ENCODE assay signal across 1 cellular context in genomic region chr1:61332796-61333195, GRCh38.
TF ChIP-seq lines count a peak whose summit lies in the region.

No MANE protein-coding gene starts in this region.

TF ChIP-seq in GM12878, 131 proteins besides CTCF, POLR2A, EP300 and RAD21 (continued from another document):
- no peak for TF ChIP-seq EZH2 (IDR thresholded peaks at IDR 0.05; ENCODE audit: borderline replicate concordance, control insufficient read depth, low read depth, low read length)
- no peak for TF ChIP-seq FOXM1 (IDR thresholded peaks at IDR 0.05; ENCODE audit: low read depth, low read length)
- TF ChIP-seq, protein P1, sequence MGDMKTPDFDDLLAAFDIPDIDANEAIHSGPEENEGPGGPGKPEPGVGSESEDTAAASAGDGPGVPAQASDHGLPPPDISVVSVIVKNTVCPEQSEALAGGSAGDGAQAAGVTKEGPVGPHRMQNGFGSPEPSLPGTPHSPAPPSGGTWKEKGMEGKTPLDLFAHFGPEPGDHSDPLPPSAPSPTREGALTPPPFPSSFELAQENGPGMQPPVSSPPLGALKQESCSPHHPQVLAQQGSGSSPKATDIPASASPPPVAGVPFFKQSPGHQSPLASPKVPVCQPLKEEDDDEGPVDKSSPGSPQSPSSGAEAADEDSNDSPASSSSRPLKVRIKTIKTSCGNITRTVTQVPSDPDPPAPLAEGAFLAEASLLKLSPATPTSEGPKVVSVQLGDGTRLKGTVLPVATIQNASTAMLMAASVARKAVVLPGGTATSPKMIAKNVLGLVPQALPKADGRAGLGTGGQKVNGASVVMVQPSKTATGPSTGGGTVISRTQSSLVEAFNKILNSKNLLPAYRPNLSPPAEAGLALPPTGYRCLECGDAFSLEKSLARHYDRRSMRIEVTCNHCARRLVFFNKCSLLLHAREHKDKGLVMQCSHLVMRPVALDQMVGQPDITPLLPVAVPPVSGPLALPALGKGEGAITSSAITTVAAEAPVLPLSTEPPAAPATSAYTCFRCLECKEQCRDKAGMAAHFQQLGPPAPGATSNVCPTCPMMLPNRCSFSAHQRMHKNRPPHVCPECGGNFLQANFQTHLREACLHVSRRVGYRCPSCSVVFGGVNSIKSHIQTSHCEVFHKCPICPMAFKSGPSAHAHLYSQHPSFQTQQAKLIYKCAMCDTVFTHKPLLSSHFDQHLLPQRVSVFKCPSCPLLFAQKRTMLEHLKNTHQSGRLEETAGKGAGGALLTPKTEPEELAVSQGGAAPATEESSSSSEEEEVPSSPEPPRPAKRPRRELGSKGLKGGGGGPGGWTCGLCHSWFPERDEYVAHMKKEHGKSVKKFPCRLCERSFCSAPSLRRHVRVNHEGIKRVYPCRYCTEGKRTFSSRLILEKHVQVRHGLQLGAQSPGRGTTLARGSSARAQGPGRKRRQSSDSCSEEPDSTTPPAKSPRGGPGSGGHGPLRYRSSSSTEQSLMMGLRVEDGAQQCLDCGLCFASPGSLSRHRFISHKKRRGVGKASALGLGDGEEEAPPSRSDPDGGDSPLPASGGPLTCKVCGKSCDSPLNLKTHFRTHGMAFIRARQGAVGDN (IDR thresholded peaks at IDR 0.05) = no peak
- TF ChIP-seq NRF1 (conservative IDR thresholded peaks at IDR 0.05; ENCODE audit: low read depth, low read length) = no peak
- no peak for TF ChIP-seq FOXK2 (IDR thresholded peaks at IDR 0.05)
- no peak for TF ChIP-seq IKZF2 (IDR thresholded peaks at IDR 0.05)
- peak; percentile 94 for TF ChIP-seq TCF7 (IDR thresholded peaks at IDR 0.05; ENCODE audit: borderline replicate concordance)
- TF ChIP-seq IRF4 (IDR thresholded peaks at IDR 0.05; ENCODE audit: low read depth, low read length) = peak; percentile 65; the same call in 1 of the 2 replicates
- TF ChIP-seq ZZZ3 (IDR thresholded peaks at IDR 0.05; ENCODE audit: control insufficient read depth, insufficient read length, low read depth) = no peak
- TF ChIP-seq JUNB (IDR thresholded peaks at IDR 0.05) = peak; percentile 69
- TF ChIP-seq BCL11A (IDR thresholded peaks at IDR 0.05; ENCODE audit: low read depth, low read length) = peak; percentile 29; the same call in 1 of the 2 replicates
- no peak for TF ChIP-seq STAT3 (IDR thresholded peaks at IDR 0.05; ENCODE audit: low read depth, low read length)
- TF ChIP-seq, protein P2, sequence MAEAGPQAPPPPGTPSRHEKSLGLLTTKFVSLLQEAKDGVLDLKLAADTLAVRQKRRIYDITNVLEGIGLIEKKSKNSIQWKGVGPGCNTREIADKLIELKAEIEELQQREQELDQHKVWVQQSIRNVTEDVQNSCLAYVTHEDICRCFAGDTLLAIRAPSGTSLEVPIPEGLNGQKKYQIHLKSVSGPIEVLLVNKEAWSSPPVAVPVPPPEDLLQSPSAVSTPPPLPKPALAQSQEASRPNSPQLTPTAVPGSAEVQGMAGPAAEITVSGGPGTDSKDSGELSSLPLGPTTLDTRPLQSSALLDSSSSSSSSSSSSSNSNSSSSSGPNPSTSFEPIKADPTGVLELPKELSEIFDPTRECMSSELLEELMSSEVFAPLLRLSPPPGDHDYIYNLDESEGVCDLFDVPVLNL (IDR thresholded peaks at IDR 0.05; ENCODE audit: low read depth, low read length) = no peak
- TF ChIP-seq CHD4 (IDR thresholded peaks at IDR 0.05) = no peak
- peak; percentile 58; the same call in 1 of the 2 replicates for TF ChIP-seq RUNX3 (IDR thresholded peaks at IDR 0.05; ENCODE audit: low read length)
- TF ChIP-seq ZNF384 (IDR thresholded peaks at IDR 0.05; ENCODE audit: borderline replicate concordance, low read depth, low read length) = no peak
- TF ChIP-seq GABPA (IDR thresholded peaks at IDR 0.05; ENCODE audit: low read depth) = 0 out of 2 replicates have a peak, but pooled peaks have one; percentile 13
- no peak for TF ChIP-seq USF2 (IDR thresholded peaks at IDR 0.05; ENCODE audit: borderline replicate concordance, low read depth, low read length)
- no peak for TF ChIP-seq NR2F1 (conservative IDR thresholded peaks at IDR 0.05)
- no peak for TF ChIP-seq BMI1 (IDR thresholded peaks at IDR 0.05; ENCODE audit: borderline replicate concordance)
- TF ChIP-seq PKNOX1 (IDR thresholded peaks at IDR 0.05) = peak; percentile 50
- TF ChIP-seq SMAD5 (IDR thresholded peaks at IDR 0.05; ENCODE audit: low read depth) = no peak
- no peak for TF ChIP-seq POLR2AphosphoS2 (IDR thresholded peaks at IDR 0.05; ENCODE audit: low read depth, low read length)
- no peak for TF ChIP-seq STAT1 (conservative IDR thresholded peaks at IDR 0.05)
- no peak for TF ChIP-seq ZSCAN29 (IDR thresholded peaks at IDR 0.05)
- no peak for TF ChIP-seq RCOR1 (conservative IDR thresholded peaks at IDR 0.05; ENCODE audit: low read depth, low read length)
- TF ChIP-seq SREBF2 (IDR thresholded peaks at IDR 0.05; ENCODE audit: low read length) = no peak
- TF ChIP-seq CREM (IDR thresholded peaks at IDR 0.05; ENCODE audit: low read depth) = 0 out of 2 replicates have a peak, but pooled peaks have one; percentile 17
- TF ChIP-seq IRF3 (IDR thresholded peaks at IDR 0.05) = no peak
- TF ChIP-seq SUZ12 (IDR thresholded peaks at IDR 0.05; ENCODE audit: unreplicated experiment) = no peak
- TF ChIP-seq SP1 (IDR thresholded peaks at IDR 0.05; ENCODE audit: low read depth, low read length) = no peak
- TF ChIP-seq, protein P3, sequence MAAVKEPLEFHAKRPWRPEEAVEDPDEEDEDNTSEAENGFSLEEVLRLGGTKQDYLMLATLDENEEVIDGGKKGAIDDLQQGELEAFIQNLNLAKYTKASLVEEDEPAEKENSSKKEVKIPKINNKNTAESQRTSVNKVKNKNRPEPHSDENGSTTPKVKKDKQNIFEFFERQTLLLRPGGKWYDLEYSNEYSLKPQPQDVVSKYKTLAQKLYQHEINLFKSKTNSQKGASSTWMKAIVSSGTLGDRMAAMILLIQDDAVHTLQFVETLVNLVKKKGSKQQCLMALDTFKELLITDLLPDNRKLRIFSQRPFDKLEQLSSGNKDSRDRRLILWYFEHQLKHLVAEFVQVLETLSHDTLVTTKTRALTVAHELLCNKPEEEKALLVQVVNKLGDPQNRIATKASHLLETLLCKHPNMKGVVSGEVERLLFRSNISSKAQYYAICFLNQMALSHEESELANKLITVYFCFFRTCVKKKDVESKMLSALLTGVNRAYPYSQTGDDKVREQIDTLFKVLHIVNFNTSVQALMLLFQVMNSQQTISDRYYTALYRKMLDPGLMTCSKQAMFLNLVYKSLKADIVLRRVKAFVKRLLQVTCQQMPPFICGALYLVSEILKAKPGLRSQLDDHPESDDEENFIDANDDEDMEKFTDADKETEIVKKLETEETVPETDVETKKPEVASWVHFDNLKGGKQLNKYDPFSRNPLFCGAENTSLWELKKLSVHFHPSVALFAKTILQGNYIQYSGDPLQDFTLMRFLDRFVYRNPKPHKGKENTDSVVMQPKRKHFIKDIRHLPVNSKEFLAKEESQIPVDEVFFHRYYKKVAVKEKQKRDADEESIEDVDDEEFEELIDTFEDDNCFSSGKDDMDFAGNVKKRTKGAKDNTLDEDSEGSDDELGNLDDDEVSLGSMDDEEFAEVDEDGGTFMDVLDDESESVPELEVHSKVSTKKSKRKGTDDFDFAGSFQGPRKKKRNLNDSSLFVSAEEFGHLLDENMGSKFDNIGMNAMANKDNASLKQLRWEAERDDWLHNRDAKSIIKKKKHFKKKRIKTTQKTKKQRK (IDR thresholded peaks at IDR 0.05; ENCODE audit: low read depth, low read length) = no peak
- no peak for TF ChIP-seq SKIL (IDR thresholded peaks at IDR 0.05; ENCODE audit: low read depth, poor library complexity, severe bottlenecking)
- no peak for TF ChIP-seq EED (IDR thresholded peaks at IDR 0.05; ENCODE audit: low read depth)
- no peak for TF ChIP-seq MXI1 (IDR thresholded peaks at IDR 0.05; ENCODE audit: low read depth, low read length)
- no peak; a peak in 1 of 4 replicates for TF ChIP-seq BHLHE40 (IDR thresholded peaks at IDR 0.05; ENCODE audit: borderline replicate concordance in 1 of 2, low read depth in 2 of 2, low read length in 1 of 2)
- TF ChIP-seq SIN3A (IDR thresholded peaks at IDR 0.05; ENCODE audit: low read depth, low read length) = no peak
- no peak for TF ChIP-seq SRF (IDR thresholded peaks at IDR 0.05; ENCODE audit: low read depth in 2 of 2, low read length in 2 of 2)
- TF ChIP-seq ATF7 (IDR thresholded peaks at IDR 0.05; ENCODE audit: low read depth) = 0 out of 2 replicates have a peak, but pooled peaks have one; percentile 16
- no peak for TF ChIP-seq CREB1 (IDR thresholded peaks at IDR 0.05; ENCODE audit: low read depth)
- no peak for TF ChIP-seq CBX3 (IDR thresholded peaks at IDR 0.05; ENCODE audit: borderline replicate concordance, low read depth)
- no peak for TF ChIP-seq PBX3 (IDR thresholded peaks at IDR 0.05; ENCODE audit: insufficient replicate concordance, low read depth, low read length)
- no peak for TF ChIP-seq RFX5 (IDR thresholded peaks at IDR 0.05; ENCODE audit: low read depth, low read length)
- TF ChIP-seq, protein P4, sequence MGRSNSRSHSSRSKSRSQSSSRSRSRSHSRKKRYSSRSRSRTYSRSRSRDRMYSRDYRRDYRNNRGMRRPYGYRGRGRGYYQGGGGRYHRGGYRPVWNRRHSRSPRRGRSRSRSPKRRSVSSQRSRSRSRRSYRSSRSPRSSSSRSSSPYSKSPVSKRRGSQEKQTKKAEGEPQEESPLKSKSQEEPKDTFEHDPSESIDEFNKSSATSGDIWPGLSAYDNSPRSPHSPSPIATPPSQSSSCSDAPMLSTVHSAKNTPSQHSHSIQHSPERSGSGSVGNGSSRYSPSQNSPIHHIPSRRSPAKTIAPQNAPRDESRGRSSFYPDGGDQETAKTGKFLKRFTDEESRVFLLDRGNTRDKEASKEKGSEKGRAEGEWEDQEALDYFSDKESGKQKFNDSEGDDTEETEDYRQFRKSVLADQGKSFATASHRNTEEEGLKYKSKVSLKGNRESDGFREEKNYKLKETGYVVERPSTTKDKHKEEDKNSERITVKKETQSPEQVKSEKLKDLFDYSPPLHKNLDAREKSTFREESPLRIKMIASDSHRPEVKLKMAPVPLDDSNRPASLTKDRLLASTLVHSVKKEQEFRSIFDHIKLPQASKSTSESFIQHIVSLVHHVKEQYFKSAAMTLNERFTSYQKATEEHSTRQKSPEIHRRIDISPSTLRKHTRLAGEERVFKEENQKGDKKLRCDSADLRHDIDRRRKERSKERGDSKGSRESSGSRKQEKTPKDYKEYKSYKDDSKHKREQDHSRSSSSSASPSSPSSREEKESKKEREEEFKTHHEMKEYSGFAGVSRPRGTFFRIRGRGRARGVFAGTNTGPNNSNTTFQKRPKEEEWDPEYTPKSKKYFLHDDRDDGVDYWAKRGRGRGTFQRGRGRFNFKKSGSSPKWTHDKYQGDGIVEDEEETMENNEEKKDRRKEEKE (IDR thresholded peaks at IDR 0.05) = no peak
